In genomic region chr14:52844262-52845060, GRCh38 we compare ENCODE assay signal across 13 cellular contexts. TPM values are rescaled to one million over a fixed set of nuclear protein-coding genes. Genes with fewer than 3 reads are reported as not detected.
DNase-seq lines count a peak whose midpoint lies in the region; ATAC-seq, FAIRE-seq and TF ChIP-seq lines count a peak whose summit lies in the region.
"Had no signal": no experiment of that assay in that cellular context is flagged by ENCODE, and none has a peak within 500 bp of the region (broad histone marks: within the 10 kb centered on the region; RNA-seq: fewer than 3 reads in every experiment).

No MANE protein-coding gene starts in this region.

- H4K20me1 ChIP-seq in GM23248 (ENCODE audit: insufficient read depth) (no peaks in the 10 kb centered on the region), keratinocyte (ENCODE audit: control insufficient read depth, extremely low read depth, insufficient read depth, low read length) (no peaks in the 10 kb centered on the region)

- ATAC-seq in GM21786 (IDR thresholded peaks at IDR 0.05; ENCODE audit: unreplicated experiment), result no peak
- ATAC-seq: activated CD4-positive, alpha-beta T cell treated with anti-CD3 and anti-CD28 coated beads for 36 hours; left colon had no signal

- no peaks in the 10 kb centered on the region for H3K9me3 Mint-ChIP-seq in brain
- H3K9me3 Mint-ChIP-seq: activated naive CD4-positive, alpha-beta T cell treated with anti-CD3 and anti-CD28 coated beads, Interleukin-2, amount 10 ng/mL, durations not matched to agents 7 days and 5 days had no signal

- intact Hi-C loops in sigmoid colon (cut with DNase I), result loop anchor here (5.0 kb wide), 1 partner anchor 113 kb away; no protein-coding TSS in a partner anchor

- H3K4me3 ChIP-seq in GM23248 (peak overlapping the region; percentile 22; the same call in 1 of the 2 replicates), keratinocyte (ENCODE audit: control insufficient read depth in 2 of 3, extremely low read depth in 1 of 3, insufficient read depth in 2 of 3, low read depth in 1 of 3, low read length in 3 of 3) (no peak overlapping the region), sigmoid colon (no peak overlapping the region)

- H3K9ac ChIP-seq in GM23248, result peak overlapping the region; percentile 64
- H3K9ac ChIP-seq in keratinocyte (ENCODE audit: control insufficient read depth, extremely low read depth, insufficient read depth, low read length), result no peak overlapping the region

- no peaks in the 10 kb centered on the region for H3K9me1 ChIP-seq in keratinocyte (ENCODE audit: control insufficient read depth, extremely low read depth, insufficient read depth, low read length)

- TF ChIP-seq POLR2A in sigmoid colon (IDR thresholded peaks at IDR 0.05), result no peak

- peaks cover 9% of the 10 kb centered on the region for H3K27me3 Mint-ChIP-seq in brain
- H3K27me3 Mint-ChIP-seq: activated naive CD4-positive, alpha-beta T cell treated with anti-CD3 and anti-CD28 coated beads, Interleukin-2, amount 10 ng/mL, durations not matched to agents 7 days and 5 days had no signal

- no peaks in the 10 kb centered on the region for H3K36me3 Mint-ChIP-seq in brain
- H3K36me3 Mint-ChIP-seq: activated naive CD4-positive, alpha-beta T cell treated with anti-CD3 and anti-CD28 coated beads, Interleukin-2, amount 10 ng/mL, durations not matched to agents 7 days and 5 days had no signal

- no peaks in the 10 kb centered on the region for H3K9me2 ChIP-seq in GM23248 (ENCODE audit: insufficient read depth)

- H3K9me3 ChIP-seq in GM23248 (ENCODE audit: low read depth) (no peaks in the 10 kb centered on the region), keratinocyte (ENCODE audit: control insufficient read depth, low read depth, low read length) (no peaks in the 10 kb centered on the region), sigmoid colon (no peaks in the 10 kb centered on the region)

- H3K4me1 ChIP-seq in GM23248 (ENCODE audit: insufficient read depth) (peaks cover 22% of the 10 kb centered on the region), keratinocyte (ENCODE audit: control insufficient read depth, extremely low read depth, insufficient read depth, low read length) (peaks cover 10% of the 10 kb centered on the region), sigmoid colon (peaks cover 0 to 23% (median 22%) of the 10 kb centered on the region in 4 donors)

- H3K4me2 ChIP-seq in GM23248 (ENCODE audit: unreplicated experiment) (peak overlapping the region; percentile 67), keratinocyte (ENCODE audit: control insufficient read depth, extremely low read depth, insufficient read depth, low read depth, low read length) (no peak overlapping the region)

- no peaks in the 10 kb centered on the region for H3K79me2 ChIP-seq in GM23248 (ENCODE audit: insufficient read depth)
- no peaks in the 10 kb centered on the region for H3K79me2 ChIP-seq in keratinocyte (ENCODE audit: control insufficient read depth, insufficient read depth, low read length)

- TF ChIP-seq CTCF in brain (conservative IDR thresholded peaks at IDR 0.05) (no peak), keratinocyte (optimal IDR thresholded peaks at IDR 0.05 in 1 of 3, IDR thresholded peaks at IDR 0.05 in 1 of 3, conservative IDR thresholded peaks at IDR 0.05 in 1 of 3; ENCODE audit: extremely low read depth in 1 of 3, insufficient read depth in 2 of 3, low read length in 3 of 3) (no peak), sigmoid colon (IDR thresholded peaks at IDR 0.05) (no peak)

- peak overlapping the region in 3 of 5 experiments; percentile 8 to 78 (median 61) for H3K27ac Mint-ChIP-seq in brain
- H3K27ac Mint-ChIP-seq: activated CD4-positive, alpha-beta T cell treated with anti-CD3 and anti-CD28 coated beads for 36 hours; activated naive CD4-positive, alpha-beta T cell treated with anti-CD3 and anti-CD28 coated beads, Interleukin-2, amount 10 ng/mL, durations not matched to agents 7 days and 5 days had no signal

- H3F3A ChIP-seq in GM23248 (ENCODE audit: insufficient read depth), result peaks cover 6% of the 10 kb centered on the region; the same call in 1 of the 2 replicates

- FAIRE-seq in keratinocyte (lab: Jason Lieb, UNC) (no peak), GM19239 (lab: Jason Lieb, UNC) (no peak)

- 29 to 37% methylated on average over 6 of the region's 6 CpGs for WGBS in GM23248 (ENCODE audit: low coverage in 1 of 2, low lambda C conversion rate in 2 of 2, missing lambda C conversion rate in 2 of 2), 2 experiments
- 49 to 58% methylated on average over 6 of the region's 6 CpGs for WGBS in sigmoid colon, 2 donors

- in situ Hi-C loops in GM23248 (cut with MboI), result no loop called here

- DNase-seq in GM23248 (peak; percentile 37), keratinocyte (ENCODE audit: low read depth, low spot score) (no peak), sigmoid colon (no peak), SK-N-DZ (ENCODE audit: low spot score) (no peak), SHP77 treated with DMSO at 0.1 percent for 48 hours (lab: John Stamatoyannopoulos, UW) (no peak), GM19239 (ENCODE audit: insufficient read length, low spot score) (no peak)
- DNase-seq: activated CD4-positive, alpha-beta T cell treated with anti-CD3 and anti-CD28 coated beads for 36 hours; activated naive CD4-positive, alpha-beta T cell treated with anti-CD3 and anti-CD28 coated beads, Interleukin-2, amount 10 ng/mL, durations not matched to agents 7 days and 5 days; effector CD4-positive, alpha-beta T cell; left colon; NCI-H1417 had no signal

- H3K27me3 ChIP-seq in GM23248 (replicated peaks; ENCODE audit: insufficient read depth) (no peaks in the 10 kb centered on the region), keratinocyte (ENCODE audit: control insufficient read depth, extremely low read depth, insufficient read depth, low read length) (no peaks in the 10 kb centered on the region), sigmoid colon (no peaks in the 10 kb centered on the region)

- dilution Hi-C loops in keratinocyte (cut with MboI; ENCODE audit: extremely low pct_ligation_motif_present, low sequenced_read_pairs), result no loop called here

- H3K27ac ChIP-seq in GM23248 (0 out of 2 replicates have a peak overlapping the region, but pooled peaks have one; percentile 2), keratinocyte (ENCODE audit: control insufficient read depth, insufficient read depth, low read length) (no peak overlapping the region), sigmoid colon (peak overlapping the region; percentile 36 to 78 (median 67))

- peak overlapping the region; percentile 92 for H2AFZ ChIP-seq in GM23248
- peak overlapping the region; percentile 85 for H2AFZ ChIP-seq in keratinocyte (ENCODE audit: control insufficient read depth, low read length)

- TF ChIP-seq EP300 in sigmoid colon (IDR thresholded peaks at IDR 0.05), result no peak

- H3K4me1 Mint-ChIP-seq in brain, result peaks cover 11% of the 10 kb centered on the region
- H3K4me1 Mint-ChIP-seq: activated CD4-positive, alpha-beta T cell treated with anti-CD3 and anti-CD28 coated beads for 36 hours; activated naive CD4-positive, alpha-beta T cell treated with anti-CD3 and anti-CD28 coated beads, Interleukin-2, amount 10 ng/mL, durations not matched to agents 7 days and 5 days had no signal

- no peak overlapping the region for H3K4me3 Mint-ChIP-seq in brain
- H3K4me3 Mint-ChIP-seq: activated CD4-positive, alpha-beta T cell treated with anti-CD3 and anti-CD28 coated beads for 36 hours; activated naive CD4-positive, alpha-beta T cell treated with anti-CD3 and anti-CD28 coated beads, Interleukin-2, amount 10 ng/mL, durations not matched to agents 7 days and 5 days had no signal

- H3K36me3 ChIP-seq in GM23248 (ENCODE audit: low read depth), result no peaks in the 10 kb centered on the region
- H3K36me3 ChIP-seq in keratinocyte (ENCODE audit: control insufficient read depth in 2 of 2, extremely low read depth in 1 of 2, insufficient read depth in 2 of 2, low read length in 2 of 2), result no peaks in the 10 kb centered on the region
- H3K36me3 ChIP-seq in sigmoid colon, result no peaks in the 10 kb centered on the region

RNA-seq across cellular contexts. Expression of gene GNPNAT1, which starts 53.1 kb away (rescaled TPM):
- 58.9 and 64.1 TPM in 2 replicates for total RNA-seq in GM23248 (2014; rRNA removed; shearing (Covaris generic))
- polyA plus RNA-seq in GM23248 (2016; fragmentation: Nextera tagmentation; extraction: Ambion mirVana) (59.6 and 64.5 TPM in 2 replicates), brain (ENCODE audit: insufficient read depth, low read depth, low replicate concordance) (13.5 TPM), keratinocyte (22.2 to 45.5 TPM (median 29.6 TPM) in 3 replicates), sigmoid colon (10 to 100 TPM; 24.0 to 34.9 (median 27.8) TPM)
- 140 TPM for polyA plus RNA-seq in keratinocyte (2011; ENCODE audit: low read depth)
- 23.9 and 37.6 TPM in 2 replicates for polyA plus RNA-seq in keratinocyte (2011; cell fraction: cytosol; rRNA removed)
- 15.7 and 35.0 TPM in 2 replicates for polyA plus RNA-seq in keratinocyte (2011; cell fraction: nucleus; rRNA removed)
- polyA plus RNA-seq in keratinocyte (2012; ENCODE audit: low replicate concordance), result 15.2 and 33.3 TPM in 2 replicates
- 13.1 to 19.0 TPM (median 18.3 TPM) in 3 replicates for polyA minus RNA-seq in keratinocyte
- 26.1 TPM for polyA minus RNA-seq in keratinocyte (2011; cell fraction: cytosol; rRNA and poly(A)+ RNA removed)
- 5.7 and 10.2 TPM in 2 replicates for polyA minus RNA-seq in keratinocyte (2011; cell fraction: nucleus; rRNA and poly(A)+ RNA removed)
- total RNA-seq in sigmoid colon, result 10 to 100 TPM; 13.3 to 18.8 (median 15.3) TPM
- polyA plus RNA-seq in SK-N-DZ (2014; cell fraction: cytosol; rRNA removed), result 17.9 and 18.1 TPM in 2 replicates
- 7.0 and 9.0 TPM in 2 replicates for polyA plus RNA-seq in SK-N-DZ (2014; cell fraction: nucleus; rRNA removed)
